In genomic region chr17:40510328-40510648, GRCh38 we compare ENCODE assay signal across 1 cellular context.
TF ChIP-seq lines count a peak whose summit lies in the region.

No MANE protein-coding gene starts in this region.

TF ChIP-seq in K562, 482 proteins besides CTCF, POLR2A, EP300 and RAD21 (continued from another document):
- TF ChIP-seq CHD4 (IDR thresholded peaks at IDR 0.05; ENCODE audit: insufficient read depth, insufficient replicate concordance, low read depth, low read length, poor library complexity, severe bottlenecking): no peak
- no peak for TF ChIP-seq FOXO4 (CRISPR knock-in tag; IDR thresholded peaks at IDR 0.05)
- no peak for TF ChIP-seq MECOM (CRISPR knock-in tag; IDR thresholded peaks at IDR 0.05)
- TF ChIP-seq TOE1 (IDR thresholded peaks at IDR 0.05; ENCODE audit: borderline replicate concordance): no peak
- no peak for TF ChIP-seq TOE1 (CRISPR knock-in tag; IDR thresholded peaks at IDR 0.05; ENCODE audit: borderline replicate concordance, low read depth)
- no peak for TF ChIP-seq NCOA2 (IDR thresholded peaks at IDR 0.05; ENCODE audit: partially characterized antibody in 2 of 2)
- TF ChIP-seq SP2 (IDR thresholded peaks at IDR 0.05; ENCODE audit: extremely low read depth, low read depth, low read length, poor library complexity, severe bottlenecking): no peak
- TF ChIP-seq, protein P1, sequence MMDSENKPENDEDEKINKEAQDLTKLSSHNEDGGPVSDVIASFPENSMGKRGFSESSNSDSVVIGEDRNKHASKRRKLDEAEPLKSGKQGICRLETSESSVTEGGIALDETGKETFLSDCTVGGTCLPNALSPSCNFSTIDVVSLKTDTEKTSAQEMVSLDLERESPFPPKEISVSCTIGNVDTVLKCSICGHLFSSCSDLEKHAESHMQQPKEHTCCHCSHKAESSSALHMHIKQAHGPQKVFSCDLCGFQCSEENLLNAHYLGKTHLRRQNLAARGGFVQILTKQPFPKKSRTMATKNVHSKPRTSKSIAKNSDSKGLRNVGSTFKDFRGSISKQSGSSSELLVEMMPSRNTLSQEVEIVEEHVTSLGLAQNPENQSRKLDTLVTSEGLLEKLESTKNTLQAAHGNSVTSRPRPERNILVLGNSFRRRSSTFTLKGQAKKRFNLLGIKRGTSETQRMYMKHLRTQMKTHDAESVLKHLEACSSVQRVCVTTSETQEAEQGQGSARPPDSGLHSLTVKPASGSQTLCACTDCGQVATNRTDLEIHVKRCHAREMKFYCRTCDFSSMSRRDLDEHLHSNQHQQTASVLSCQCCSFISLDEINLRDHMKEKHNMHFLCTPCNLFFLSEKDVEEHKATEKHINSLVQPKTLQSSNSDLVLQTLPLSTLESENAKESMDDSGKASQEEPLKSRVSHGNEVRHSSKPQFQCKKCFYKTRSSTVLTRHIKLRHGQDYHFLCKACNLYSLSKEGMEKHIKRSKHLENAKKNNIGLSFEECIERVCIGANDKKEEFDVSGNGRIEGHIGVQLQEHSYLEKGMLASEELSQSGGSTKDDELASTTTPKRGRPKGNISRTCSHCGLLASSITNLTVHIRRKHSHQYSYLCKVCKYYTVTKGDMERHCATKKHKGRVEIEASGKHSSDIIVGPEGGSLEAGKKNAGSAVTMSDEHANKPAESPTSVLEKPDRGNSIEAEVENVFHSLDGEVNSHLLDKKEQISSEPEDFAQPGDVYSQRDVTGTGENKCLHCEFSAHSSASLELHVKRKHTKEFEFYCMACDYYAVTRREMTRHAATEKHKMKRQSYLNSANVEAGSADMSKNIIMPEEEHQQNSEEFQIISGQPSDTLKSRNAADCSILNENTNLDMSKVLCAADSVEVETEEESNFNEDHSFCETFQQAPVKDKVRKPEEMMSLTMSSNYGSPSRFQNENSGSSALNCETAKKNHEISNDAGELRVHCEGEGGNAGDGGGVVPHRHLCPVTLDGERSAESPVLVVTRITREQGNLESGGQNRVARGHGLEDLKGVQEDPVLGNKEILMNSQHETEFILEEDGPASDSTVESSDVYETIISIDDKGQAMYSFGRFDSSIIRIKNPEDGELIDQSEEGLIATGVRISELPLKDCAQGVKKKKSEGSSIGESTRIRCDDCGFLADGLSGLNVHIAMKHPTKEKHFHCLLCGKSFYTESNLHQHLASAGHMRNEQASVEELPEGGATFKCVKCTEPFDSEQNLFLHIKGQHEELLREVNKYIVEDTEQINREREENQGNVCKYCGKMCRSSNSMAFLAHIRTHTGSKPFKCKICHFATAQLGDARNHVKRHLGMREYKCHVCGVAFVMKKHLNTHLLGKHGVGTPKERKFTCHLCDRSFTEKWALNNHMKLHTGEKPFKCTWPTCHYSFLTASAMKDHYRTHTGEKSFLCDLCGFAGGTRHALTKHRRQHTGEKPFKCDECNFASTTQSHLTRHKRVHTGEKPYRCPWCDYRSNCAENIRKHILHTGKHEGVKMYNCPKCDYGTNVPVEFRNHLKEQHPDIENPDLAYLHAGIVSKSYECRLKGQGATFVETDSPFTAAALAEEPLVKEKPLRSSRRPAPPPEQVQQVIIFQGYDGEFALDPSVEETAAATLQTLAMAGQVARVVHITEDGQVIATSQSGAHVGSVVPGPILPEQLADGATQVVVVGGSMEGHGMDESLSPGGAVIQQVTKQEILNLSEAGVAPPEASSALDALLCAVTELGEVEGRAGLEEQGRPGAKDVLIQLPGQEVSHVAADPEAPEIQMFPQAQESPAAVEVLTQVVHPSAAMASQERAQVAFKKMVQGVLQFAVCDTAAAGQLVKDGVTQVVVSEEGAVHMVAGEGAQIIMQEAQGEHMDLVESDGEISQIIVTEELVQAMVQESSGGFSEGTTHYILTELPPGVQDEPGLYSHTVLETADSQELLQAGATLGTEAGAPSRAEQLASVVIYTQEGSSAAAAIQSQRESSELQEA (IDR thresholded peaks at IDR 0.05; ENCODE audit: low read depth): no peak
- no peak for TF ChIP-seq CEBPZ (IDR thresholded peaks at IDR 0.05; ENCODE audit: borderline replicate concordance, low read depth, low read length)
- TF ChIP-seq KAT8 (IDR thresholded peaks at IDR 0.05; ENCODE audit: low read depth): no peak
- TF ChIP-seq, protein P2, sequence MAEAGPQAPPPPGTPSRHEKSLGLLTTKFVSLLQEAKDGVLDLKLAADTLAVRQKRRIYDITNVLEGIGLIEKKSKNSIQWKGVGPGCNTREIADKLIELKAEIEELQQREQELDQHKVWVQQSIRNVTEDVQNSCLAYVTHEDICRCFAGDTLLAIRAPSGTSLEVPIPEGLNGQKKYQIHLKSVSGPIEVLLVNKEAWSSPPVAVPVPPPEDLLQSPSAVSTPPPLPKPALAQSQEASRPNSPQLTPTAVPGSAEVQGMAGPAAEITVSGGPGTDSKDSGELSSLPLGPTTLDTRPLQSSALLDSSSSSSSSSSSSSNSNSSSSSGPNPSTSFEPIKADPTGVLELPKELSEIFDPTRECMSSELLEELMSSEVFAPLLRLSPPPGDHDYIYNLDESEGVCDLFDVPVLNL (CRISPR knock-in tag; IDR thresholded peaks at IDR 0.05; ENCODE audit: low read depth): no peak
- no peak for TF ChIP-seq GATAD2A (IDR thresholded peaks at IDR 0.05)
